In the genomic region with DNA sequence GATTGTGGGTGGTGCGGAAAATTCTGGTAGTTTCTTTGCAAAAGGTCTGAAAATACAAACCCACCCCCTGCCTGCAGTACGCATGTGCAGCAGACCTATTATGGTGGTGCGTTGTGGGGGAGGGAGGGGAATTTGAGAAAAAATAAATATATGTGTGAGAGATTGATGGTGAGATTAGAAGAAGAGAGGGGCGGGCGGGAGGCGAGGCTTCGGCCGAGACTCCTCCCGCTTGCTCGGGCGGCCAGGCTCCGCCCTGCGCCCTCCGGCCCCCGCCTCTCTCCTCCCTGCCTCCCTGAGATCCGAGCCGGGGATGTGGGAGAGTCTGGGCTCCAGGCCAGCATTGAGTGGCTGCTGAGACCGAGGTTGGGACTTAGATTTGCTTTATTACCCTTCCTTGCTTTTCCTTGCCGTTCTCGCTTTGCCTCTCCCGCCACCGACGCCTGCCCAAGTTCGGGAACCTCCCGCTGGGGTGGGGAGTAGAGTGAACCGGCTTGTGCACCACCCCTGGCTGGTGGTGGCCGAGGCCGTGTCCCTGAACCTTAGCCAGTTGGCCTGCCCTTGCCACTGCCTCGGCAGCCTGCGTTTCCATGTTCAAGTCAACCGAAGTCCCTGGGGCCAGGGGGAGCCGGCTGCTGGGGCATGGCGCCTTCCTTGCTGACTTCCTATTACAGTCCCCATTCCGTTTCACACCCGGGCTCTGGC, we compare ENCODE assay signal across 1 cellular context.
TF ChIP-seq lines count a peak whose summit lies in the region.

No MANE protein-coding gene starts in this region.

TF ChIP-seq in GM12878, 131 proteins besides CTCF, POLR2A, EP300 and RAD21:
- TF ChIP-seq, protein P1, sequence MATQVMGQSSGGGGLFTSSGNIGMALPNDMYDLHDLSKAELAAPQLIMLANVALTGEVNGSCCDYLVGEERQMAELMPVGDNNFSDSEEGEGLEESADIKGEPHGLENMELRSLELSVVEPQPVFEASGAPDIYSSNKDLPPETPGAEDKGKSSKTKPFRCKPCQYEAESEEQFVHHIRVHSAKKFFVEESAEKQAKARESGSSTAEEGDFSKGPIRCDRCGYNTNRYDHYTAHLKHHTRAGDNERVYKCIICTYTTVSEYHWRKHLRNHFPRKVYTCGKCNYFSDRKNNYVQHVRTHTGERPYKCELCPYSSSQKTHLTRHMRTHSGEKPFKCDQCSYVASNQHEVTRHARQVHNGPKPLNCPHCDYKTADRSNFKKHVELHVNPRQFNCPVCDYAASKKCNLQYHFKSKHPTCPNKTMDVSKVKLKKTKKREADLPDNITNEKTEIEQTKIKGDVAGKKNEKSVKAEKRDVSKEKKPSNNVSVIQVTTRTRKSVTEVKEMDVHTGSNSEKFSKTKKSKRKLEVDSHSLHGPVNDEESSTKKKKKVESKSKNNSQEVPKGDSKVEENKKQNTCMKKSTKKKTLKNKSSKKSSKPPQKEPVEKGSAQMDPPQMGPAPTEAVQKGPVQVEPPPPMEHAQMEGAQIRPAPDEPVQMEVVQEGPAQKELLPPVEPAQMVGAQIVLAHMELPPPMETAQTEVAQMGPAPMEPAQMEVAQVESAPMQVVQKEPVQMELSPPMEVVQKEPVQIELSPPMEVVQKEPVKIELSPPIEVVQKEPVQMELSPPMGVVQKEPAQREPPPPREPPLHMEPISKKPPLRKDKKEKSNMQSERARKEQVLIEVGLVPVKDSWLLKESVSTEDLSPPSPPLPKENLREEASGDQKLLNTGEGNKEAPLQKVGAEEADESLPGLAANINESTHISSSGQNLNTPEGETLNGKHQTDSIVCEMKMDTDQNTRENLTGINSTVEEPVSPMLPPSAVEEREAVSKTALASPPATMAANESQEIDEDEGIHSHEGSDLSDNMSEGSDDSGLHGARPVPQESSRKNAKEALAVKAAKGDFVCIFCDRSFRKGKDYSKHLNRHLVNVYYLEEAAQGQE (IDR thresholded peaks at IDR 0.05; ENCODE audit: low read depth, low read length), result no peak
- TF ChIP-seq, protein P2, sequence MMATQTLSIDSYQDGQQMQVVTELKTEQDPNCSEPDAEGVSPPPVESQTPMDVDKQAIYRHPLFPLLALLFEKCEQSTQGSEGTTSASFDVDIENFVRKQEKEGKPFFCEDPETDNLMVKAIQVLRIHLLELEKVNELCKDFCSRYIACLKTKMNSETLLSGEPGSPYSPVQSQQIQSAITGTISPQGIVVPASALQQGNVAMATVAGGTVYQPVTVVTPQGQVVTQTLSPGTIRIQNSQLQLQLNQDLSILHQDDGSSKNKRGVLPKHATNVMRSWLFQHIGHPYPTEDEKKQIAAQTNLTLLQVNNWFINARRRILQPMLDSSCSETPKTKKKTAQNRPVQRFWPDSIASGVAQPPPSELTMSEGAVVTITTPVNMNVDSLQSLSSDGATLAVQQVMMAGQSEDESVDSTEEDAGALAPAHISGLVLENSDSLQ (IDR thresholded peaks at IDR 0.05), result peak; percentile 46; the same call in 1 of the 2 replicates
- TF ChIP-seq ZSCAN29 (IDR thresholded peaks at IDR 0.05) (no peak), NBN (IDR thresholded peaks at IDR 0.05) (0 out of 2 replicates have a peak, but pooled peaks have one; percentile 31), RFX5 (IDR thresholded peaks at IDR 0.05; ENCODE audit: low read depth, low read length) (0 out of 2 replicates have a peak, but pooled peaks have one; percentile 41), EGR1 (IDR thresholded peaks at IDR 0.05; ENCODE audit: borderline replicate concordance in 1 of 2, low read depth in 2 of 2, low read length in 2 of 2) (0 out of 3 replicates have a peak, but pooled peaks of 1 of the 2 experiments have one; percentile 18), IRF4 (IDR thresholded peaks at IDR 0.05; ENCODE audit: low read depth, low read length) (no peak), EED (IDR thresholded peaks at IDR 0.05; ENCODE audit: low read depth) (peak; percentile 21; the same call in 1 of the 2 replicates), SIN3A (IDR thresholded peaks at IDR 0.05; ENCODE audit: low read depth, low read length) (peak; percentile 58; the same call in 1 of the 2 replicates), TAF1 (IDR thresholded peaks at IDR 0.05; ENCODE audit: borderline replicate concordance, low read depth, low read length) (peak; percentile 4; the same call in 1 of the 2 replicates), ZNF384 (IDR thresholded peaks at IDR 0.05; ENCODE audit: borderline replicate concordance, low read depth, low read length) (peak; percentile 48), IKZF1 (conservative IDR thresholded peaks at IDR 0.05) (peak; percentile 72), SMARCA5 (IDR thresholded peaks at IDR 0.05) (peak; percentile 22; the same call in 1 of the 2 replicates), IKZF2 (IDR thresholded peaks at IDR 0.05) (peak; percentile 36 to 61; a peak in 1 of 4 replicates), BACH1 (IDR thresholded peaks at IDR 0.05; ENCODE audit: borderline replicate concordance) (peak; percentile 70; the same call in 1 of the 2 replicates), HDGF (IDR thresholded peaks at IDR 0.05) (peak; percentile 71; the same call in 1 of the 2 replicates), NRF1 (conservative IDR thresholded peaks at IDR 0.05; ENCODE audit: low read depth, low read length) (peak; percentile 72)
- TF ChIP-seq, protein P3, sequence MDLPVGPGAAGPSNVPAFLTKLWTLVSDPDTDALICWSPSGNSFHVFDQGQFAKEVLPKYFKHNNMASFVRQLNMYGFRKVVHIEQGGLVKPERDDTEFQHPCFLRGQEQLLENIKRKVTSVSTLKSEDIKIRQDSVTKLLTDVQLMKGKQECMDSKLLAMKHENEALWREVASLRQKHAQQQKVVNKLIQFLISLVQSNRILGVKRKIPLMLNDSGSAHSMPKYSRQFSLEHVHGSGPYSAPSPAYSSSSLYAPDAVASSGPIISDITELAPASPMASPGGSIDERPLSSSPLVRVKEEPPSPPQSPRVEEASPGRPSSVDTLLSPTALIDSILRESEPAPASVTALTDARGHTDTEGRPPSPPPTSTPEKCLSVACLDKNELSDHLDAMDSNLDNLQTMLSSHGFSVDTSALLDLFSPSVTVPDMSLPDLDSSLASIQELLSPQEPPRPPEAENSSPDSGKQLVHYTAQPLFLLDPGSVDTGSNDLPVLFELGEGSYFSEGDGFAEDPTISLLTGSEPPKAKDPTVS (IDR thresholded peaks at IDR 0.05; ENCODE audit: low read depth, low read length), result peak; percentile 98
- TF ChIP-seq, protein P4, sequence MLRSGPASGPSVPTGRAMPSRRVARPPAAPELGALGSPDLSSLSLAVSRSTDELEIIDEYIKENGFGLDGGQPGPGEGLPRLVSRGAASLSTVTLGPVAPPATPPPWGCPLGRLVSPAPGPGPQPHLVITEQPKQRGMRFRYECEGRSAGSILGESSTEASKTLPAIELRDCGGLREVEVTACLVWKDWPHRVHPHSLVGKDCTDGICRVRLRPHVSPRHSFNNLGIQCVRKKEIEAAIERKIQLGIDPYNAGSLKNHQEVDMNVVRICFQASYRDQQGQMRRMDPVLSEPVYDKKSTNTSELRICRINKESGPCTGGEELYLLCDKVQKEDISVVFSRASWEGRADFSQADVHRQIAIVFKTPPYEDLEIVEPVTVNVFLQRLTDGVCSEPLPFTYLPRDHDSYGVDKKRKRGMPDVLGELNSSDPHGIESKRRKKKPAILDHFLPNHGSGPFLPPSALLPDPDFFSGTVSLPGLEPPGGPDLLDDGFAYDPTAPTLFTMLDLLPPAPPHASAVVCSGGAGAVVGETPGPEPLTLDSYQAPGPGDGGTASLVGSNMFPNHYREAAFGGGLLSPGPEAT (IDR thresholded peaks at IDR 0.05; ENCODE audit: low read depth), result no peak
